ENCODE assay signal across 8 cellular contexts in genomic region chr19:34172661-34173144, GRCh38. TPM values are rescaled to one million over a fixed set of nuclear protein-coding genes. Genes with fewer than 3 reads are reported as not detected.
DNase-seq lines count a peak whose midpoint lies in the region; ATAC-seq and TF ChIP-seq lines count a peak whose summit lies in the region.

No MANE protein-coding gene starts in this region.

- no peaks in the 10 kb centered on the region for H3K36me3 ChIP-seq in ovary

- H3K4me1 Mint-ChIP-seq in activated CD8-positive, alpha-beta T cell treated with anti-CD3 and anti-CD28 coated beads for 36 hours (ENCODE audit: low read depth): peaks cover 35% of the 10 kb centered on the region

- no peak for TF ChIP-seq CTCF in C4-2B (conservative IDR thresholded peaks at IDR 0.05)
- no peak for TF ChIP-seq CTCF in activated CD8-positive, alpha-beta T cell treated with anti-CD3 and anti-CD28 coated beads for 36 hours (IDR thresholded peaks at IDR 0.05)
- TF ChIP-seq CTCF in foreskin fibroblast (IDR thresholded peaks at IDR 0.05; ENCODE audit: low read depth, low read length): no peak
- TF ChIP-seq CTCF in ovary (IDR thresholded peaks at IDR 0.05): no peak

- intact Hi-C loops in activated CD8-positive, alpha-beta T cell treated with anti-CD3 and anti-CD28 coated beads for 36 hours (cut with micrococcal nuclease): loop anchor here (5.0 kb wide), 2 partner anchors 50 to 260 kb away; no protein-coding TSS in a partner anchor
- intact Hi-C loops in ovary (cut with DNase I): loop anchor here in 1 of 4 donors (5.0 kb wide), 1 partner anchor 165 kb away; no protein-coding TSS in a partner anchor

- no peaks in the 10 kb centered on the region for H3K27me3 Mint-ChIP-seq in activated CD8-positive, alpha-beta T cell treated with anti-CD3 and anti-CD28 coated beads for 36 hours

- no peaks in the 10 kb centered on the region for H3K27me3 ChIP-seq in ovary

- TF ChIP-seq POLR2A in ovary (IDR thresholded peaks at IDR 0.05): no peak

- POLR2A ChIA-PET in activated CD8-positive, alpha-beta T cell treated with anti-CD3 and anti-CD28 coated beads for 36 hours (lab: Charles Lee): interaction anchor here (0.8 to 1.8 kb wide), 8 partner anchors 9 to 187 kb away, joined by 3 to 5 read pairs (median 4); no protein-coding TSS in a partner anchor

- peaks cover 24% of the 10 kb centered on the region for H3K36me3 Mint-ChIP-seq in activated CD8-positive, alpha-beta T cell treated with anti-CD3 and anti-CD28 coated beads for 36 hours (ENCODE audit: low read depth)

- H3K27ac ChIP-seq in C4-2B: peak overlapping the region; percentile 98
- H3K27ac ChIP-seq in ovary: peak overlapping the region; percentile 89 to 99

- peak overlapping the region; percentile 100 for H3K27ac Mint-ChIP-seq in activated CD8-positive, alpha-beta T cell treated with anti-CD3 and anti-CD28 coated beads for 36 hours

- CTCF ChIA-PET in activated CD8-positive, alpha-beta T cell treated with anti-CD3 and anti-CD28 coated beads for 36 hours (lab: Charles Lee): interaction anchor here (0.6 to 3.0 kb wide), 4 partner anchors 11 to 173 kb away, joined by 3 to 8 read pairs (median 4); no protein-coding TSS in a partner anchor

- peaks cover 11% of the 10 kb centered on the region for H3K4me1 ChIP-seq in ovary (ENCODE audit: insufficient read depth)

- ATAC-seq in GM19351 (IDR thresholded peaks at IDR 0.05; ENCODE audit: unreplicated experiment) (peak; percentile 10), HG03354 (IDR thresholded peaks at IDR 0.05; ENCODE audit: poor library complexity, severe bottlenecking, unreplicated experiment) (peak; percentile 37)
- no peak for ATAC-seq in activated CD8-positive, alpha-beta T cell treated with anti-CD3 and anti-CD28 coated beads for 36 hours

- 0 to 1% (median 1%) methylated on average over 20 to 55 of the region's 55 CpGs for WGBS in ovary, 3 donors

- H3K4me3 Mint-ChIP-seq in activated CD8-positive, alpha-beta T cell treated with anti-CD3 and anti-CD28 coated beads for 36 hours: peak overlapping the region; percentile 96

- H3K9me3 Mint-ChIP-seq in activated CD8-positive, alpha-beta T cell treated with anti-CD3 and anti-CD28 coated beads for 36 hours: no peaks in the 10 kb centered on the region

- peak overlapping the region; percentile 94 to 95 for H3K4me3 ChIP-seq in foreskin fibroblast (ENCODE audit: low read depth in 1 of 2, low read length in 2 of 2)
- H3K4me3 ChIP-seq in ovary: peak overlapping the region; percentile 63

- no peaks in the 10 kb centered on the region for H3K9me3 ChIP-seq in ovary

- DNase-seq in activated CD8-positive, alpha-beta T cell treated with anti-CD3 and anti-CD28 coated beads for 36 hours: peak; percentile 30
- peak; percentile 4 to 54 for DNase-seq in foreskin fibroblast
- no peak for DNase-seq in ovary
- DNase-seq in kidney glomerular epithelial cell (lab: John Stamatoyannopoulos, UW): no peak
- DNase-seq in DMS53 treated with DMSO at 0.1 percent for 48 hours (lab: John Stamatoyannopoulos, UW; ENCODE audit: unreplicated experiment): no peak

- TF ChIP-seq EP300 in ovary (IDR thresholded peaks at IDR 0.05): no peak

RNA-seq across cellular contexts. Expression of gene LSM14A, which starts 0.4 kb away (rescaled TPM):
- 10 to 100 TPM; 98.6 to 99.3 TPM for total RNA-seq in activated CD8-positive, alpha-beta T cell treated with anti-CD3 and anti-CD28 coated beads for 36 hours
- total RNA-seq in ovary: 100 to 1,000 TPM in 5 of 7 donors, 10 to 100 TPM in 2; 85.8 to 130 (median 116) TPM
- polyA plus RNA-seq in ovary: 100 to 1,000 TPM in 1 of 2 donors, 10 to 100 TPM in 1; 87.5 to 114 TPM

Comparison
In these comparisons a context has a peak if more than half of its experiments do, and no peak if none do; other contexts are left out.
1. DNase-seq: peak in activated CD8-positive, alpha-beta T cell treated with anti-CD3 and anti-CD28 coated beads for 36 hours (single experiment) and foreskin fibroblast (2 of 2); none in ovary (0 of 5), kidney glomerular epithelial cell (single experiment) and DMS53 treated with DMSO at 0.1 percent for 48 hours (single experiment).